10 cellular contexts compared by ENCODE assay signal in genomic region chr6:39426057-39426592, GRCh38.
DNase-seq lines count a peak whose midpoint lies in the region; ATAC-seq and TF ChIP-seq lines count a peak whose summit lies in the region.
"Had no signal": no experiment of that assay in that cellular context is flagged by ENCODE, and none has a peak within 500 bp of the region (broad histone marks: within the 10 kb centered on the region; RNA-seq: fewer than 3 reads in every experiment).

No MANE protein-coding gene starts in this region.

- peaks cover 7% of the 10 kb centered on the region for H3K27me3 Mint-ChIP-seq in activated naive CD4-positive, alpha-beta T cell treated with anti-CD3 and anti-CD28 coated beads for 36 hours (ENCODE audit: low read depth)
- peaks cover 8% of the 10 kb centered on the region for H3K27me3 Mint-ChIP-seq in activated T-helper 17 cell treated with anti-CD3 and anti-CD28 coated beads, Interleukin-2, amount 50 U/mL, for 72 hours

- peak; percentile 10 for DNase-seq in activated naive CD4-positive, alpha-beta T cell treated with anti-CD3 and anti-CD28 coated beads for 36 hours
- no peak for DNase-seq in activated naive CD4-positive, alpha-beta T cell (lab: John Stamatoyannopoulos, UW)
- peak; percentile 25 for DNase-seq in iPS-NIHi11 (ENCODE audit: low spot score)
- DNase-seq in BE2C: no peak
- DNase-seq: occipital lobe had no signal

- H3K27me3 ChIP-seq in BE2C: peaks cover 9% of the 10 kb centered on the region

- H3K9me3 Mint-ChIP-seq in activated naive CD4-positive, alpha-beta T cell treated with anti-CD3 and anti-CD28 coated beads for 36 hours: no peaks in the 10 kb centered on the region
- H3K9me3 Mint-ChIP-seq in activated T-helper 17 cell treated with anti-CD3 and anti-CD28 coated beads, Interleukin-2, amount 50 U/mL, for 72 hours: no peaks in the 10 kb centered on the region
- H3K9me3 Mint-ChIP-seq: stimulated activated naive CD8-positive, alpha-beta T cell treated with anti-CD3 and anti-CD28 coated beads, Interleukin-15, Interleukin-2, amounts not matched to agents 100 ng/mL and 50 ng/mL, for 24 hours had no signal

- ATAC-seq in activated T-helper 17 cell treated with anti-CD3 and anti-CD28 coated beads, Interleukin-2, amount 50 U/mL, for 72 hours (replicated peaks): peak; percentile 29
- ATAC-seq in HG03025 (IDR thresholded peaks at IDR 0.05; ENCODE audit: low FRiP score, unreplicated experiment): no peak
- no peak for ATAC-seq in HG03039 (IDR thresholded peaks at IDR 0.05; ENCODE audit: unreplicated experiment)

- no peak overlapping the region for H3K27ac Mint-ChIP-seq in activated naive CD4-positive, alpha-beta T cell treated with anti-CD3 and anti-CD28 coated beads for 36 hours
- no peak overlapping the region for H3K27ac Mint-ChIP-seq in activated T-helper 17 cell treated with anti-CD3 and anti-CD28 coated beads, Interleukin-2, amount 50 U/mL, for 72 hours
- H3K27ac Mint-ChIP-seq: stimulated activated naive CD8-positive, alpha-beta T cell treated with anti-CD3 and anti-CD28 coated beads, Interleukin-15, Interleukin-2, amounts not matched to agents 100 ng/mL and 50 ng/mL, for 24 hours had no signal

- H3K36me3 Mint-ChIP-seq in activated naive CD4-positive, alpha-beta T cell treated with anti-CD3 and anti-CD28 coated beads for 36 hours (ENCODE audit: low read depth): no peaks in the 10 kb centered on the region
- no peaks in the 10 kb centered on the region for H3K36me3 Mint-ChIP-seq in activated T-helper 17 cell treated with anti-CD3 and anti-CD28 coated beads, Interleukin-2, amount 50 U/mL, for 72 hours (ENCODE audit: low read depth)

- H3K4me3 ChIP-seq in BE2C (ENCODE audit: low read depth, low read length): no peak overlapping the region

- H3K27ac ChIP-seq in temporal lobe (ENCODE audit: low read depth, low read length): peak overlapping the region; percentile 64

- no peak overlapping the region for H3K4me3 Mint-ChIP-seq in activated naive CD4-positive, alpha-beta T cell treated with anti-CD3 and anti-CD28 coated beads for 36 hours
- no peak overlapping the region for H3K4me3 Mint-ChIP-seq in activated T-helper 17 cell treated with anti-CD3 and anti-CD28 coated beads, Interleukin-2, amount 50 U/mL, for 72 hours
- H3K4me3 Mint-ChIP-seq: stimulated activated naive CD8-positive, alpha-beta T cell treated with anti-CD3 and anti-CD28 coated beads, Interleukin-15, Interleukin-2, amounts not matched to agents 100 ng/mL and 50 ng/mL, for 24 hours had no signal

- no peaks in the 10 kb centered on the region; the same call in 1 of the 2 replicates for H3K4me1 ChIP-seq in BE2C

- H3K9me3 ChIP-seq in BE2C: no peaks in the 10 kb centered on the region

- CTCF ChIA-PET in activated naive CD4-positive, alpha-beta T cell treated with anti-CD3 and anti-CD28 coated beads for 36 hours (lab: Charles Lee): no interaction called here

- TF ChIP-seq CTCF in BE2C (IDR thresholded peaks at IDR 0.05; ENCODE audit: low read depth, low read length): no peak

- peaks cover 6% of the 10 kb centered on the region for H3K4me1 Mint-ChIP-seq in activated naive CD4-positive, alpha-beta T cell treated with anti-CD3 and anti-CD28 coated beads for 36 hours (ENCODE audit: low read depth)
- H3K4me1 Mint-ChIP-seq in activated T-helper 17 cell treated with anti-CD3 and anti-CD28 coated beads, Interleukin-2, amount 50 U/mL, for 72 hours: no peaks in the 10 kb centered on the region

- intact Hi-C loops in activated naive CD4-positive, alpha-beta T cell treated with anti-CD3 and anti-CD28 coated beads for 36 hours (cut with micrococcal nuclease): no loop called here

- H3K36me3 ChIP-seq in BE2C: no peaks in the 10 kb centered on the region

Comparison
In these comparisons a context has a peak if more than half of its experiments do, and no peak if none do; other contexts are left out.
1. DNase-seq: peak in activated naive CD4-positive, alpha-beta T cell treated with anti-CD3 and anti-CD28 coated beads for 36 hours (single experiment) and iPS-NIHi11 (single experiment); none in activated naive CD4-positive, alpha-beta T cell (0 of 4) and BE2C (single experiment).